In genomic region chr1:47313915-47314664, GRCh38 we compare ENCODE assay signal across 8 cellular contexts. TPM values are rescaled to one million over a fixed set of nuclear protein-coding genes. Genes with fewer than 3 reads are reported as not detected.
A peak's percentile ranks its signal among the peaks of the same experiment; 100 is the strongest.
DNase-seq lines count a peak whose midpoint lies in the region; ATAC-seq, FAIRE-seq and TF ChIP-seq lines count a peak whose summit lies in the region.

Gene STIL, minus strand, starts transcription at chr1:47314147. Its CDS starts 3,828 bp downstream, at chr1:47310319.

- no peak for FAIRE-seq in bronchial epithelial cell (lab: Jason Lieb, UNC)

- peak within 1 kb of the TSS; percentile 86 for H2AFZ ChIP-seq in ACC112 (ENCODE audit: low read length, unreplicated experiment)

- no peaks in the 10 kb centered on the region for H3K27me3 ChIP-seq in ACC112 (ENCODE audit: insufficient read depth, low read length)
- no peaks in the 10 kb centered on the region for H3K27me3 ChIP-seq in bronchial epithelial cell (ENCODE audit: control insufficient read depth, insufficient read depth, low read length)
- no peaks in the 10 kb centered on the region for H3K27me3 ChIP-seq in iPS-20b (ENCODE audit: insufficient read depth, low read length)

- no peak for TF ChIP-seq CTCF in VCaP (conservative IDR thresholded peaks at IDR 0.05)
- TF ChIP-seq CTCF in bronchial epithelial cell (IDR thresholded peaks at IDR 0.05; ENCODE audit: insufficient read depth, low read length, severe bottlenecking), result no peak

- H3K36me3 ChIP-seq in ACC112 (ENCODE audit: insufficient read depth, low read length) (no peaks in the 10 kb centered on the region; the same call in 1 of the 2 replicates), bronchial epithelial cell (ENCODE audit: control insufficient read depth, insufficient read depth, low read length) (no peaks in the 10 kb centered on the region), iPS-20b (ENCODE audit: insufficient read depth, low read depth, low read length) (peaks cover 24% of the 10 kb centered on the region)

- peaks cover 46% of the 10 kb centered on the region for H3K79me2 ChIP-seq in ACC112 (ENCODE audit: control insufficient read depth, insufficient read depth, low read length, unreplicated experiment)

- DNase-seq in NCI-H2196 treated with DMSO at 0.1 percent for 48 hours (lab: John Stamatoyannopoulos, UW; ENCODE audit: unreplicated experiment) (peak; percentile 98), bronchial epithelial cell (ENCODE audit: low read depth) (peak; percentile 99)

- H3K9me3 ChIP-seq in iPS-20b (ENCODE audit: insufficient read depth, low read depth, low read length), result no peaks in the 10 kb centered on the region

- H3K4me1 ChIP-seq in ACC112 (ENCODE audit: control insufficient read depth, insufficient read depth, low read length, unreplicated experiment), result peaks cover 8% of the 10 kb centered on the region
- peaks cover 4% of the 10 kb centered on the region; the same call in 1 of the 2 replicates for H3K4me1 ChIP-seq in iPS-20b (ENCODE audit: insufficient read depth, low read length)

- ATAC-seq in GM18870 (IDR thresholded peaks at IDR 0.05; ENCODE audit: unreplicated experiment) (peak; percentile 92), HG03135 (IDR thresholded peaks at IDR 0.05; ENCODE audit: unreplicated experiment) (peak; percentile 97)

- H3K9ac ChIP-seq in iPS-20b (ENCODE audit: low read depth, low read length), result peak within 1 kb of the TSS; percentile 95

- peak within 1 kb of the TSS; percentile 91 for H3K4me3 ChIP-seq in ACC112 (ENCODE audit: low read depth, low read length)
- peak within 1 kb of the TSS; percentile 73 for H3K4me3 ChIP-seq in bronchial epithelial cell (ENCODE audit: low read depth, low read length)
- peak within 1 kb of the TSS; percentile 82 for H3K4me3 ChIP-seq in iPS-20b (ENCODE audit: low read length)
- H3K4me3 ChIP-seq in skin epidermis, result peak within 1 kb of the TSS; percentile 45 to 87 (median 68)

- peak within 1 kb of the TSS; percentile 85 for H3K27ac ChIP-seq in ACC112 (ENCODE audit: low read depth, low read length)
- peak within 1 kb of the TSS; percentile 89 for H3K27ac ChIP-seq in VCaP
- H3K27ac ChIP-seq in iPS-20b (ENCODE audit: low read length), result peak within 1 kb of the TSS; percentile 78
- H3K27ac ChIP-seq in skin epidermis, result peak within 1 kb of the TSS in 20 of 21 experiments; percentile 33 to 87 (median 76)

RNA-seq across cellular contexts. Expression of gene STIL, which starts in this region (rescaled TPM):
- total RNA-seq in bronchial epithelial cell, result 0.64 and 0.79 TPM in 2 replicates

Comparison
In these comparisons a context has a peak if more than half of its experiments do, and no peak if none do; other contexts are left out.
1. Peak in every context shown above with its lines: DNase-seq, ATAC-seq, H3K4me3 ChIP-seq and H3K27ac ChIP-seq.
2. Peak in DNase-seq and H3K4me3 ChIP-seq in bronchial epithelial cell; RNA of the gene not detected or under 1 TPM.